ENCODE assay signal across 15 cellular contexts in genomic region chr3:63877737-63878393, GRCh38. TPM values are rescaled to one million over a fixed set of nuclear protein-coding genes. Genes with fewer than 3 reads are reported as not detected.
A peak's percentile ranks its signal among the peaks of the same experiment; 100 is the strongest.
DNase-seq lines count a peak whose midpoint lies in the region; ATAC-seq and TF ChIP-seq lines count a peak whose summit lies in the region.
"Had no signal": no experiment of that assay in that cellular context is flagged by ENCODE, and none has a peak within 500 bp of the region (broad histone marks: within the 10 kb centered on the region; RNA-seq: fewer than 3 reads in every experiment).

No MANE protein-coding gene starts in this region.

- peaks cover 98% of the 10 kb centered on the region for H3K79me2 ChIP-seq in mammary epithelial cell (ENCODE audit: insufficient read depth, low read length)

- ATAC-seq in SK-N-SH treated with all-trans-retinoic acid at 6 μM for 48 hours (peak; percentile 70), HG03175 (IDR thresholded peaks at IDR 0.05; ENCODE audit: unreplicated experiment) (no peak), upper lobe of right lung (no peak)
- ATAC-seq: activated CD4-positive, CD25-positive, alpha-beta regulatory T cell treated with anti-CD3 and anti-CD28 coated beads, Interleukin-2, amount 50 U/mL, for 24 hours had no signal

- peak; percentile 43 for DNase-seq in mammary epithelial cell
- DNase-seq in MCF 10A (ENCODE audit: unreplicated experiment) = no peak
- DNase-seq in foreskin fibroblast = peak; percentile 52 to 73
- no peak for DNase-seq in posterior cingulate gyrus
- DNase-seq in SHP77 treated with DMSO at 0.1 percent for 48 hours (lab: John Stamatoyannopoulos, UW) = no peak
- DNase-seq in upper lobe of right lung = no peak
- DNase-seq: activated T-cell treated with anti-CD3 and anti-CD28 coated beads, Interleukin-2, amount 50 U/mL, for 1 hour; glutamatergic neuron; KBM-7; NCI-H187 treated with DMSO at 0.1 percent for 48 hours had no signal

- no peak for TF ChIP-seq CTCF in mammary epithelial cell (conservative IDR thresholded peaks at IDR 0.05 in 1 of 2, IDR thresholded peaks at IDR 0.05 in 1 of 2; ENCODE audit: extremely low read depth in 1 of 2, insufficient read depth in 1 of 2, low read depth in 1 of 2, low read length in 2 of 2)
- TF ChIP-seq CTCF in MCF 10A (IDR thresholded peaks at IDR 0.05; ENCODE audit: unreplicated experiment) = no peak
- TF ChIP-seq CTCF in foreskin fibroblast (IDR thresholded peaks at IDR 0.05; ENCODE audit: low read depth, low read length) = no peak
- TF ChIP-seq CTCF in upper lobe of right lung (IDR thresholded peaks at IDR 0.05) = no peak

- no TSS peak for BruUV-seq in mammary epithelial cell (replicated peaks; lab: Mats Ljungman, UMichigan)
- no TSS peak for BruUV-seq in MCF 10A (replicated peaks; lab: Mats Ljungman, UMichigan)

- H3K27me3 ChIP-seq in mammary epithelial cell (ENCODE audit: insufficient read depth, low read length) (no peaks in the 10 kb centered on the region), upper lobe of right lung (no peaks in the 10 kb centered on the region)
- H3K27me3 ChIP-seq: breast epithelium had no signal

- dilution Hi-C loops in mammary epithelial cell (cut with HindIII; ENCODE audit: low sequenced_read_pairs) = no loop called here

- H3K27ac Mint-ChIP-seq in MCF 10A (ENCODE audit: low read depth, unreplicated experiment) = no peak overlapping the region

- H3K4me1 ChIP-seq in mammary epithelial cell (ENCODE audit: insufficient read depth, low read length) (peaks cover under 1% of the 10 kb centered on the region), upper lobe of right lung (no peaks in the 10 kb centered on the region)
- H3K4me1 ChIP-seq: breast epithelium had no signal

- H2AFZ ChIP-seq in mammary epithelial cell (ENCODE audit: low read depth, low read length) = no peak overlapping the region

- WGBS in mammary epithelial cell (ENCODE audit: low coverage, missing lambda C conversion rate) = 93% methylated on average over 3 of the region's 3 CpGs

- no peaks in the 10 kb centered on the region for H3K27me3 Mint-ChIP-seq in MCF 10A (ENCODE audit: insufficient read depth, unreplicated experiment)

- H3K9me3 ChIP-seq in mammary epithelial cell (replicated peaks; ENCODE audit: insufficient read depth, low read length) (no peaks in the 10 kb centered on the region), upper lobe of right lung (no peaks in the 10 kb centered on the region)
- H3K9me3 ChIP-seq: breast epithelium had no signal

- POLR2A ChIA-PET in MCF 10A (lab: Yijun Ruan, JAX) = interaction anchor here (0.7 to 0.8 kb wide), 3 partner anchors 10 to 34 kb away, joined by 3 to 4 read pairs (median 3); partner anchors contain the start of gene SCAANT1

- peaks cover 13% of the 10 kb centered on the region for H3K4me1 Mint-ChIP-seq in MCF 10A (ENCODE audit: insufficient read depth, unreplicated experiment)

- no peak overlapping the region for H3K4me3 ChIP-seq in mammary epithelial cell (replicated peaks in 1 of 3; ENCODE audit: insufficient read depth in 1 of 3, low read depth in 2 of 3, low read length in 3 of 3)
- no peak overlapping the region for H3K4me3 ChIP-seq in foreskin fibroblast (ENCODE audit: low read depth in 1 of 2, low read length in 2 of 2)
- no peak overlapping the region for H3K4me3 ChIP-seq in upper lobe of right lung
- H3K4me3 ChIP-seq: breast epithelium had no signal

- no peaks in the 10 kb centered on the region for H3K9me3 Mint-ChIP-seq in MCF 10A (ENCODE audit: unreplicated experiment)

- CTCF ChIA-PET in mammary epithelial cell (lab: Charles Lee; ENCODE audit: low non-redundant PET) (no interaction called here), MCF 10A (lab: Yijun Ruan, JAX) (interaction anchor here (0.8 to 0.9 kb wide), 2 partner anchors 8 to 9 kb away, joined by 3 to 7 read pairs; no protein-coding TSS in a partner anchor)

- H3K36me3 ChIP-seq in mammary epithelial cell (ENCODE audit: insufficient read depth, low read length) = no peaks in the 10 kb centered on the region
- H3K36me3 ChIP-seq in upper lobe of right lung = no peaks in the 10 kb centered on the region
- H3K36me3 ChIP-seq: breast epithelium had no signal

- intact Hi-C loops in mammary epithelial cell (cut with micrococcal nuclease) = no loop called here
- intact Hi-C loops in MCF 10A (cut with micrococcal nuclease) = no loop called here
- intact Hi-C loops in posterior cingulate gyrus (cut with DNase I) = no loop called here
- intact Hi-C loops in upper lobe of right lung (cut with DNase I) = no loop called here

- H3K4me2 ChIP-seq in mammary epithelial cell (ENCODE audit: insufficient read depth, low read depth, low read length) = no peak overlapping the region

- H3K27ac ChIP-seq in mammary epithelial cell (ENCODE audit: insufficient read depth, low read depth, low read length) (no peak overlapping the region), upper lobe of right lung (no peak overlapping the region)
- H3K27ac ChIP-seq: breast epithelium had no signal

- H3K4me3 Mint-ChIP-seq in MCF 10A (ENCODE audit: unreplicated experiment) = no peak overlapping the region

- H4K20me1 ChIP-seq in mammary epithelial cell (ENCODE audit: insufficient read depth, low read length) = no peaks in the 10 kb centered on the region

- no peak overlapping the region for H3K9ac ChIP-seq in mammary epithelial cell (ENCODE audit: insufficient read depth, low read length)

- in situ Hi-C loops in mammary epithelial cell (cut with MboI; ENCODE audit: low sequenced_read_pairs in 2 of 2) = no loop called here

- H3K36me3 Mint-ChIP-seq in MCF 10A (ENCODE audit: insufficient read depth, unreplicated experiment) = no peaks in the 10 kb centered on the region

TF ChIP-seq in SK-N-SH treated with all-trans-retinoic acid at 6 μM for 48 hours, 23 proteins besides CTCF, POLR2A, EP300 and RAD21:
- TF ChIP-seq TOX (CRISPR knock-in tag; IDR thresholded peaks at IDR 0.05; ENCODE audit: borderline replicate concordance) (no peak), ZNF8 (CRISPR knock-in tag; IDR thresholded peaks at IDR 0.05) (no peak), OSR1 (CRISPR knock-in tag; IDR thresholded peaks at IDR 0.05) (no peak)

RNA-seq across cellular contexts. Expression of gene ATXN7, which starts 14.2 kb away (rescaled TPM):
- total RNA-seq in mammary epithelial cell = 10 to 100 TPM; 21.2 to 30.5 TPM
- 10.1 TPM for polyA plus RNA-seq in mammary epithelial cell
- polyA minus RNA-seq in mammary epithelial cell = 38.2 TPM
- 29.2 and 36.7 TPM in 2 replicates for total RNA-seq in MCF 10A (2022)
- total RNA-seq in upper lobe of right lung = 35.5 TPM

RNA-seq across cellular contexts. Expression of gene THOC7, which starts 14.3 kb away (rescaled TPM):
- total RNA-seq in mammary epithelial cell = 10 to 100 TPM; 34.5 to 87.5 TPM
- 59.8 TPM for polyA plus RNA-seq in mammary epithelial cell
- 76.3 TPM for polyA minus RNA-seq in mammary epithelial cell
- total RNA-seq in MCF 10A (2022) = 117 and 123 TPM in 2 replicates
- 46.9 TPM for total RNA-seq in upper lobe of right lung

RNA-seq across cellular contexts. Expression of gene SCAANT1, which starts 34.3 kb away (rescaled TPM):
- total RNA-seq in mammary epithelial cell = not detected
- not detected for polyA plus RNA-seq in mammary epithelial cell
- not detected for polyA minus RNA-seq in mammary epithelial cell
- total RNA-seq in MCF 10A (2022) = not detected in 2 replicates
- total RNA-seq in upper lobe of right lung = not detected
- total RNA-seq: breast epithelium, ureter had no signal

RNA-seq across cellular contexts. Expression of gene C3orf49, which starts 58.8 kb away (rescaled TPM):
- total RNA-seq in mammary epithelial cell = not detected
- polyA plus RNA-seq in mammary epithelial cell = not detected
- polyA minus RNA-seq in mammary epithelial cell = not detected
- total RNA-seq in MCF 10A (2022) = not detected in 2 replicates
- total RNA-seq in upper lobe of right lung = not detected
- total RNA-seq: breast epithelium, ureter had no signal

Comparison
In these comparisons a context has a peak if more than half of its experiments do, and no peak if none do; other contexts are left out.
1. DNase-seq: peak in mammary epithelial cell (single experiment) and foreskin fibroblast (2 of 2); none in MCF 10A (single experiment), posterior cingulate gyrus (0 of 10), SHP77 treated with DMSO at 0.1 percent for 48 hours (single experiment) and upper lobe of right lung (single experiment).